In the genomic region with DNA sequence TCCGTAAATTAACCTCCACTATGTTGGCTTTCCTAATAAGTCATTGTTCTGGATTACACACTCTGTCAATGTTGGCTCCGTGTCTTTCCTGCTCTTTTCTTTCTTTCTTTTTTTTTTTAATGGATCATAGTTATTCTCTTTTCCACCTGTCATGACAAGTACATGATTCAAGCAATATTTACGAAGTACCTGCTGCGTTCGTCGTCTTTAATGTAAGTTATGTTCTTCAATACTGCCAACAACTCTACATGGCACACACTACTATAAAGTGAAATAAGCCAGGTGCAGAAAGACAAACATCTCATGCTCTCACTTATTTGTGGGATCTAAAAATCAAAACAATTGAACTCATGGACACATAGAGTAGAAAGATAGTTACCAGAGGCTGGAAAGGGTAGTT, we compare ENCODE assay signal across 21 cellular contexts.
DNase-seq lines count a peak whose midpoint lies in the region.
"Had no signal": no experiment of that assay in that cellular context is flagged by ENCODE, and none has a peak within 500 bp of the region (broad histone marks: within the 10 kb centered on the region; RNA-seq: fewer than 3 reads in every experiment).

No MANE protein-coding gene starts in this region.

- in situ Hi-C loops in KBM-7 (cut with MboI; ENCODE audit: low pct_unique_long_range_greater_than_20kb, low sequenced_read_pairs), result no loop called here

- DNase-seq in COR-L47 (lab: John Stamatoyannopoulos, UW), result peak; percentile 5
- peak; percentile 56 for DNase-seq in DMS153 treated with DMSO at 0.1 percent for 48 hours (lab: John Stamatoyannopoulos, UW; ENCODE audit: unreplicated experiment)
- peak; percentile 74 for DNase-seq in NCI-H2081 treated with DMSO at 0.1 percent for 48 hours (lab: John Stamatoyannopoulos, UW)
- DNase-seq in NCI-H774 (lab: John Stamatoyannopoulos, UW), result peak; percentile 82
- no peak for DNase-seq in KBM-7
- no peak for DNase-seq in HK-2 (ENCODE audit: unreplicated experiment)
- DNase-seq in posterior cingulate gyrus, result no peak
- DNase-seq: CD8-positive, alpha-beta T cell; DMS 273 treated with DMSO at 0.1 percent for 48 hours; DND-41; GM23248; H7; Kasumi-1; MV-4-11; NCI-H146; NCI-H2029; NCI-H446 treated with DMSO at 0.1 percent for 48 hours; NCI-H69; Right ventricle myocardium superior; RPMI8226; T-helper 2 cell had no signal

- intact Hi-C loops in posterior cingulate gyrus (cut with DNase I), result no loop called here

Comparison
In these comparisons a context has a peak if more than half of its experiments do, and no peak if none do; other contexts are left out.
1. DNase-seq: peak in COR-L47 (single experiment), DMS153 treated with DMSO at 0.1 percent for 48 hours (single experiment), NCI-H2081 treated with DMSO at 0.1 percent for 48 hours (single experiment) and NCI-H774 (single experiment); none in KBM-7 (single experiment), HK-2 (single experiment) and posterior cingulate gyrus (0 of 10).